8 cellular contexts compared by ENCODE assay signal in the genomic region with DNA sequence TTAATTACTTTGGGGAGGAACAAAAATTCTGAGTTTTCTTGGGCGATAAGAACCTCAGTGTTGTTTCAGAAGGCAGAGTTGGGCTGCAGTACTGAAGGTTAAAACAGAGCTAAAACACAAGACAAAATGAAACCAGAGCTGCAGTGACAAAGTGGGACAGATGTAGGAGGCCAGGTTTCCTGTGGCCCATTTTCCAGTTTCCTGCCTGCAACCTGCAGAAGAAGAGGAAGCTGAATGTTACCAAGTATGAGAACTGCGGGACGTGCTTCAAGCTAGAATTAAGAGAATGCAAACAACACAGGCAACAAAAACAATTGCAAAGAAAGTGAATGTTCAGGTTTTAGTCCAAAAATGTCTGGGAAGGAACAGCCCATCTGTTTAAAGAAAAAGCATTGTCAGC. TPM values are rescaled to one million over a fixed set of nuclear protein-coding genes. Genes with fewer than 3 reads are reported as not detected.
DNase-seq lines count a peak whose midpoint lies in the region; ATAC-seq and TF ChIP-seq lines count a peak whose summit lies in the region.

No MANE protein-coding gene starts in this region.

- H3K36me3 ChIP-seq in ACC112 (ENCODE audit: insufficient read depth, low read length) (peaks cover 13% of the 10 kb centered on the region; the same call in 1 of the 2 replicates), GM23338 (ENCODE audit: insufficient read depth) (no peaks in the 10 kb centered on the region), endodermal cell (ENCODE audit: control insufficient read depth, insufficient read depth, low read length) (no peaks in the 10 kb centered on the region)

- H3K9me3 Mint-ChIP-seq in GM23338, result no peaks in the 10 kb centered on the region
- no peaks in the 10 kb centered on the region for H3K9me3 Mint-ChIP-seq in activated naive CD4-positive, alpha-beta T cell treated with anti-CD3 and anti-CD28 coated beads, Interleukin-2, amount 10 ng/mL, durations not matched to agents 7 days and 5 days
- H3K9me3 Mint-ChIP-seq in memory B cell, result no peaks in the 10 kb centered on the region
- H3K9me3 Mint-ChIP-seq in endodermal cell, result no peaks in the 10 kb centered on the region

- H3K27me3 ChIP-seq in ACC112 (ENCODE audit: insufficient read depth, low read length) (no peaks in the 10 kb centered on the region), GM23338 (ENCODE audit: insufficient read depth) (no peaks in the 10 kb centered on the region), endodermal cell (ENCODE audit: control insufficient read depth, insufficient read depth, low read length, poor library complexity, severe bottlenecking) (no peaks in the 10 kb centered on the region)

- DNase-seq in GM23338 (ENCODE audit: low spot score) (no peak), memory B cell (ENCODE audit: low spot score in 2 of 2) (no peak), endodermal cell (no peak), NCI-H2081 treated with DMSO at 0.1 percent for 48 hours (lab: John Stamatoyannopoulos, UW) (no peak), mesenteric fat pad (ENCODE audit: low spot score) (no peak)
- no peak for DNase-seq in activated naive CD4-positive, alpha-beta T cell treated with anti-CD3 and anti-CD28 coated beads, Interleukin-2, amount 10 ng/mL, durations not matched to agents 7 days and 5 days
- DNase-seq in stimulated activated CD8-positive, alpha-beta memory T cell treated with anti-CD3 and anti-CD28 coated beads, Interleukin-4, amount 100 ng/mL, for 48 hours, result no peak

- H3K9me3 ChIP-seq in endodermal cell (ENCODE audit: control insufficient read depth, low read length), result no peaks in the 10 kb centered on the region

- TF ChIP-seq CTCF in GM23338 (conservative IDR thresholded peaks at IDR 0.05; ENCODE audit: low read depth in 2 of 2), result no peak
- TF ChIP-seq CTCF in endodermal cell (conservative IDR thresholded peaks at IDR 0.05), result no peak

- H3K4me3 ChIP-seq in ACC112 (ENCODE audit: low read depth, low read length) (peak overlapping the region; percentile 33; the same call in 1 of the 2 replicates), GM23338 (no peak overlapping the region), endodermal cell (ENCODE audit: low read length) (no peak overlapping the region)

- 89 to 94% methylated on average over 2 to 3 of the region's 3 CpGs for whole genome bisulfite sequencing in endodermal cell (ENCODE audit: insufficient coverage in 1 of 2, insufficient read length in 1 of 2), 2 experiments

- H3K4me1 Mint-ChIP-seq in GM23338 (peaks cover 39% of the 10 kb centered on the region), memory B cell (peaks cover 60% of the 10 kb centered on the region), endodermal cell (peaks cover 22% of the 10 kb centered on the region)
- peaks cover 82% of the 10 kb centered on the region for H3K4me1 Mint-ChIP-seq in activated naive CD4-positive, alpha-beta T cell treated with anti-CD3 and anti-CD28 coated beads, Interleukin-2, amount 10 ng/mL, durations not matched to agents 7 days and 5 days

- CTCF ChIA-PET in activated naive CD4-positive, alpha-beta T cell treated with anti-CD3 and anti-CD28 coated beads, Interleukin-2, amount 10 ng/mL, durations not matched to agents 7 days and 5 days (lab: Charles Lee), result interaction anchor here (0.7 to 9.2 kb wide), 14 partner anchors 13 to 309 kb away, joined by 3 to 155 read pairs (median 4); partner anchors contain the start of gene CDK17

- no peaks in the 10 kb centered on the region for H3K9me2 ChIP-seq in GM23338 (ENCODE audit: insufficient read depth)

- H2AFZ ChIP-seq in ACC112 (ENCODE audit: low read length, unreplicated experiment) (no peak overlapping the region), GM23338 (no peak overlapping the region)

- ATAC-seq in GM23338 (no peak), memory B cell (ENCODE audit: low read depth) (no peak)

- no peak overlapping the region for H3K9ac ChIP-seq in endodermal cell (ENCODE audit: extremely low read depth, low read length, poor library complexity, severe bottlenecking)

- peak overlapping the region; percentile 69 for H3K27ac ChIP-seq in ACC112 (ENCODE audit: low read depth, low read length)
- H3K27ac ChIP-seq in GM23338 (ENCODE audit: low read depth), result no peak overlapping the region
- no peak overlapping the region for H3K27ac ChIP-seq in endodermal cell (ENCODE audit: low read depth, low read length)

- no peaks in the 10 kb centered on the region for H3F3A ChIP-seq in GM23338 (replicated peaks; ENCODE audit: low read depth)

- 0 out of 2 replicates have a peak overlapping the region, but pooled peaks have one; percentile 17 for H3K4me2 ChIP-seq in GM23338

- peaks cover 7% of the 10 kb centered on the region for H3K27me3 Mint-ChIP-seq in GM23338 (ENCODE audit: insufficient read depth, low read depth, poor library complexity)
- no peaks in the 10 kb centered on the region for H3K27me3 Mint-ChIP-seq in activated naive CD4-positive, alpha-beta T cell treated with anti-CD3 and anti-CD28 coated beads, Interleukin-2, amount 10 ng/mL, durations not matched to agents 7 days and 5 days
- H3K27me3 Mint-ChIP-seq in memory B cell, result no peaks in the 10 kb centered on the region
- no peaks in the 10 kb centered on the region for H3K27me3 Mint-ChIP-seq in endodermal cell (ENCODE audit: insufficient read depth)

- H3K27ac Mint-ChIP-seq in GM23338 (peak overlapping the region; percentile 71; the same call in 1 of the 2 replicates), memory B cell (peak overlapping the region; percentile 62), endodermal cell (no peak overlapping the region)
- peak overlapping the region; percentile 65 for H3K27ac Mint-ChIP-seq in activated naive CD4-positive, alpha-beta T cell treated with anti-CD3 and anti-CD28 coated beads, Interleukin-2, amount 10 ng/mL, durations not matched to agents 7 days and 5 days

- peaks cover 75% of the 10 kb centered on the region for H3K4me1 ChIP-seq in ACC112 (ENCODE audit: control insufficient read depth, insufficient read depth, low read length, unreplicated experiment)
- peaks cover 16% of the 10 kb centered on the region for H3K4me1 ChIP-seq in GM23338 (ENCODE audit: insufficient read depth)
- H3K4me1 ChIP-seq in endodermal cell (ENCODE audit: control insufficient read depth, insufficient read depth, low read length), result no peaks in the 10 kb centered on the region

- peaks cover 97% of the 10 kb centered on the region for H3K79me2 ChIP-seq in ACC112 (ENCODE audit: control insufficient read depth, insufficient read depth, low read length, unreplicated experiment)
- no peaks in the 10 kb centered on the region; the same call in 1 of the 2 replicates for H3K79me2 ChIP-seq in GM23338 (replicated peaks; ENCODE audit: insufficient read depth)

- no peak overlapping the region for H3K4me3 Mint-ChIP-seq in GM23338
- peak overlapping the region; percentile 45 for H3K4me3 Mint-ChIP-seq in activated naive CD4-positive, alpha-beta T cell treated with anti-CD3 and anti-CD28 coated beads, Interleukin-2, amount 10 ng/mL, durations not matched to agents 7 days and 5 days
- peak overlapping the region; percentile 62 for H3K4me3 Mint-ChIP-seq in memory B cell
- no peak overlapping the region for H3K4me3 Mint-ChIP-seq in endodermal cell

- no peaks in the 10 kb centered on the region for H3K36me3 Mint-ChIP-seq in GM23338 (ENCODE audit: low read depth)
- H3K36me3 Mint-ChIP-seq in activated naive CD4-positive, alpha-beta T cell treated with anti-CD3 and anti-CD28 coated beads, Interleukin-2, amount 10 ng/mL, durations not matched to agents 7 days and 5 days, result peaks cover 29% of the 10 kb centered on the region
- H3K36me3 Mint-ChIP-seq in memory B cell, result peaks cover 2% of the 10 kb centered on the region
- H3K36me3 Mint-ChIP-seq in endodermal cell (ENCODE audit: low read depth), result no peaks in the 10 kb centered on the region

- no peaks in the 10 kb centered on the region for H4K20me1 ChIP-seq in GM23338 (replicated peaks; ENCODE audit: insufficient read depth)

TF ChIP-seq in GM23338, 12 proteins besides CTCF, POLR2A, EP300 and RAD21 (continues in another document):
- TF ChIP-seq ZNF114 (CRISPR knock-in tag; IDR thresholded peaks at IDR 0.05), result no peak
- TF ChIP-seq, protein P1, sequence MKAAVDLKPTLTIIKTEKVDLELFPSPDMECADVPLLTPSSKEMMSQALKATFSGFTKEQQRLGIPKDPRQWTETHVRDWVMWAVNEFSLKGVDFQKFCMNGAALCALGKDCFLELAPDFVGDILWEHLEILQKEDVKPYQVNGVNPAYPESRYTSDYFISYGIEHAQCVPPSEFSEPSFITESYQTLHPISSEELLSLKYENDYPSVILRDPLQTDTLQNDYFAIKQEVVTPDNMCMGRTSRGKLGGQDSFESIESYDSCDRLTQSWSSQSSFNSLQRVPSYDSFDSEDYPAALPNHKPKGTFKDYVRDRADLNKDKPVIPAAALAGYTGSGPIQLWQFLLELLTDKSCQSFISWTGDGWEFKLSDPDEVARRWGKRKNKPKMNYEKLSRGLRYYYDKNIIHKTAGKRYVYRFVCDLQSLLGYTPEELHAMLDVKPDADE (IDR thresholded peaks at IDR 0.05), result no peak
- TF ChIP-seq REST (IDR thresholded peaks at IDR 0.05; ENCODE audit: unreplicated experiment), result no peak

RNA-seq across cellular contexts. Expression of gene ELK3, which starts 17.8 kb away (rescaled TPM):
- total RNA-seq in GM23338 (2014; rRNA removed; shearing (Covaris generic)), result 8.3 and 12.1 TPM in 2 replicates
- 5.5 and 6.5 TPM in 2 replicates for polyA plus RNA-seq in GM23338 (2016; fragmentation: Nextera tagmentation; extraction: Ambion mirVana)
- 10 to 100 TPM; 17.1 to 18.1 TPM for total RNA-seq in endodermal cell
- polyA plus RNA-seq in endodermal cell (2013, experiment 1 of 2), result 20.7 TPM
- polyA plus RNA-seq in endodermal cell (2013, experiment 2 of 2), result 26.6 TPM
- 47.6 TPM for total RNA-seq in mesenteric fat pad

Comparison
In these comparisons a context has a peak if more than half of its experiments do, and no peak if none do; other contexts are left out.
1. H3K4me3 Mint-ChIP-seq: peak in activated naive CD4-positive, alpha-beta T cell treated with anti-CD3 and anti-CD28 coated beads, Interleukin-2, amount 10 ng/mL, durations not matched to agents 7 days and 5 days (single experiment) and memory B cell (single experiment); none in GM23338 (single experiment) and endodermal cell (single experiment).